1 cellular context compared by ENCODE assay signal in the genomic region with DNA sequence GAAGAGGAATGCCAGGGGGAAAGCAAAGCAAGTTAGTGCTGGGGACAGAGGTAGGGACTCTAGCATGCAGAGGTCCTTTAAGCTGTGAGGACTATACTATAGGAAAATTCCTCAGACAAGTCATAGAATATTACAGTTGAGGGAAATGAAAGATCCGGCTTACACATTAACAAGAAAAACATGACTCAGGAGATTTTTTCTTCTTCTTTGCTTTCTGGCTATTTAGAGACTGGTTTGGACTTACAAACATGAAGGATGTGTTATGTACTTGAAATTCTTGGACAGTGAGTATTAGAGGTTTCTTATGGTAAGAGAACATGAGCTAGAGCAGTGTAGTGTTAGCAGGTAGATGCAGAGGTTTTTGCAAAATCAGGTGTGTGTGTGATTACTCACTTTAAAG.
A peak's percentile ranks its signal among the peaks of the same experiment; 100 is the strongest.
TF ChIP-seq lines count a peak whose summit lies in the region.

No MANE protein-coding gene starts in this region.

TF ChIP-seq in K562, 482 proteins besides CTCF, POLR2A, EP300 and RAD21 (continued from another document):
- TF ChIP-seq, protein P1, sequence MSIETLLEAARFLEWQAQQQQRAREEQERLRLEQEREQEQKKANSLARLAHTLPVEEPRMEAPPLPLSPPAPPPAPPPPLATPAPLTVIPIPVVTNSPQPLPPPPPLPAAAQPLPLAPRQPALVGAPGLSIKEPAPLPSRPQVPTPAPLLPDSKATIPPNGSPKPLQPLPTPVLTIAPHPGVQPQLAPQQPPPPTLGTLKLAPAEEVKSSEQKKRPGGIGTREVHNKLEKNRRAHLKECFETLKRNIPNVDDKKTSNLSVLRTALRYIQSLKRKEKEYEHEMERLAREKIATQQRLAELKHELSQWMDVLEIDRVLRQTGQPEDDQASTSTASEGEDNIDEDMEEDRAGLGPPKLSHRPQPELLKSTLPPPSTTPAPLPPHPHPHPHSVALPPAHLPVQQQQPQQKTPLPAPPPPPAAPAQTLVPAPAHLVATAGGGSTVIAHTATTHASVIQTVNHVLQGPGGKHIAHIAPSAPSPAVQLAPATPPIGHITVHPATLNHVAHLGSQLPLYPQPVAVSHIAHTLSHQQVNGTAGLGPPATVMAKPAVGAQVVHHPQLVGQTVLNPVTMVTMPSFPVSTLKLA (conservative IDR thresholded peaks at IDR 0.05), result no peak
- peak; percentile 88 for TF ChIP-seq ZNF316 (IDR thresholded peaks at IDR 0.05)
- no peak for TF ChIP-seq ZNF239 (CRISPR knock-in tag; IDR thresholded peaks at IDR 0.05)
- no peak for TF ChIP-seq ZKSCAN3 (CRISPR knock-in tag; IDR thresholded peaks at IDR 0.05)
- TF ChIP-seq SMAD2 (IDR thresholded peaks at IDR 0.05; ENCODE audit: low read depth, low read length), result no peak
- TF ChIP-seq POLR2G (IDR thresholded peaks at IDR 0.05; ENCODE audit: low read depth, low read length), result no peak
- TF ChIP-seq ZNF766 (CRISPR knock-in tag; conservative IDR thresholded peaks at IDR 0.05), result peak; percentile 91
- no peak for TF ChIP-seq KLF1 (tag; IDR thresholded peaks at IDR 0.05)
- TF ChIP-seq CHD1 (IDR thresholded peaks at IDR 0.05; ENCODE audit: low read length), result no peak
- no peak for TF ChIP-seq ZNF354B (CRISPR knock-in tag; IDR thresholded peaks at IDR 0.05)
